25 cellular contexts compared by ENCODE assay signal in genomic region chr16:88626646-88627045, GRCh38. TPM values are rescaled to one million over a fixed set of nuclear protein-coding genes. Genes with fewer than 3 reads are reported as not detected.
"Had no signal": no experiment of that assay in that cellular context is flagged by ENCODE, and none has a peak within 500 bp of the region (broad histone marks: within the 10 kb centered on the region; RNA-seq: fewer than 3 reads in every experiment).

No MANE protein-coding gene starts in this region.

- H3K4me3 Mint-ChIP-seq: activated B cell treated with CpG ODN at 0.5 μM for 24 hours; activated T-cell treated with anti-CD3 and anti-CD28 coated beads, Interleukin-2, amount 50 U/mL, for 72 hours; central memory CD8-positive, alpha-beta T cell; neural crest cell had no signal

- H3K4me1 ChIP-seq: gastrocnemius medialis had no signal

- H3K4me1 Mint-ChIP-seq: activated B cell treated with CpG ODN at 0.5 μM for 24 hours, neural crest cell had no signal

- H3K9me3 Mint-ChIP-seq: activated B cell treated with CpG ODN at 0.5 μM for 24 hours; activated T-cell treated with anti-CD3 and anti-CD28 coated beads, Interleukin-2, amount 50 U/mL, for 72 hours; central memory CD8-positive, alpha-beta T cell; neural crest cell had no signal

- DNase-seq: activated B cell treated with CpG ODN at 0.5 μM for 24 hours; activated CD4-positive, alpha-beta T cell treated with anti-CD3 and anti-CD28 coated beads for 48 hours; activated CD8-positive, alpha-beta memory T cell treated with anti-CD3 and anti-CD28 coated beads for 24 hours; activated CD8-positive, alpha-beta memory T cell treated with anti-CD3 and anti-CD28 coated beads, Interleukin-2, amount 50 U/mL, for 48 hours; activated effector memory CD4-positive, alpha-beta T cell treated with anti-CD3 and anti-CD28 coated beads, Interleukin-2, amount 50 U/mL, for 16 hours; activated naive CD4-positive, alpha-beta T cell treated with anti-CD3 and anti-CD28 coated beads, Interleukin-2, amount 50 U/mL, for 16 hours; activated T-cell treated with anti-CD3 and anti-CD28 coated beads, Interleukin-2, amount 50 U/mL, for 72 hours; aorta; brain microvascular endothelial cell; effector CD4-positive, alpha-beta T cell; gastrocnemius medialis; heart left ventricle; left ventricle myocardium inferior; mammary epithelial cell; stimulated activated CD4-positive, alpha-beta T cell treated with anti-CD3 and anti-CD28 coated beads, Interleukin-12 subunit alpha, Interleukin-12 subunit beta, amount 100 ng/mL, for 4 hours; stimulated activated CD4-positive, alpha-beta T cell treated with anti-CD3 and anti-CD28 coated beads, Interleukin-1b, Interleukin-23, amount 100 ng/mL, for 48 hours; stimulated activated CD8-positive, alpha-beta memory T cell treated with anti-CD3 and anti-CD28 coated beads, Interleukin-4, amount 100 ng/mL, for 48 hours; stimulated activated naive CD4-positive, alpha-beta T cell had no signal

- H3K27me3 ChIP-seq: brain microvascular endothelial cell, gastrocnemius medialis, heart left ventricle had no signal

- H3K27me3 Mint-ChIP-seq: activated B cell treated with CpG ODN at 0.5 μM for 24 hours; central memory CD8-positive, alpha-beta T cell; progenitor cell of endocrine pancreas had no signal

- H3K27ac ChIP-seq: brain microvascular endothelial cell, gastrocnemius medialis, heart left ventricle, left ventricle myocardium inferior had no signal

- H3K9me3 ChIP-seq: gastrocnemius medialis, heart left ventricle, left ventricle myocardium inferior had no signal

- H3K4me3 ChIP-seq: gastrocnemius medialis, heart left ventricle, left ventricle myocardium inferior had no signal

- ATAC-seq: activated T-cell treated with anti-CD3 and anti-CD28 coated beads, Interleukin-2, amount 50 U/mL, for 72 hours; esophagus mucosa; gastrocnemius medialis; heart left ventricle had no signal

- H3K27ac Mint-ChIP-seq: activated B cell treated with CpG ODN at 0.5 μM for 24 hours, progenitor cell of endocrine pancreas had no signal

RNA-seq across cellular contexts. Expression of gene IL17C, which starts 11.7 kb away (rescaled TPM):
- total RNA-seq: aorta, esophagus mucosa, gastrocnemius medialis, heart left ventricle, left ventricle myocardium inferior, mammary epithelial cell, myocyte, ureter had no signal
- polyA plus RNA-seq: aorta, heart left ventricle had no signal

RNA-seq across cellular contexts. Expression of gene SNAI3, which starts 59.7 kb away (rescaled TPM):
- total RNA-seq: mammary epithelial cell, neural crest cell, osteoblast had no signal
